Comparison of ENCODE assay signal across 32 cellular contexts in the genomic region with DNA sequence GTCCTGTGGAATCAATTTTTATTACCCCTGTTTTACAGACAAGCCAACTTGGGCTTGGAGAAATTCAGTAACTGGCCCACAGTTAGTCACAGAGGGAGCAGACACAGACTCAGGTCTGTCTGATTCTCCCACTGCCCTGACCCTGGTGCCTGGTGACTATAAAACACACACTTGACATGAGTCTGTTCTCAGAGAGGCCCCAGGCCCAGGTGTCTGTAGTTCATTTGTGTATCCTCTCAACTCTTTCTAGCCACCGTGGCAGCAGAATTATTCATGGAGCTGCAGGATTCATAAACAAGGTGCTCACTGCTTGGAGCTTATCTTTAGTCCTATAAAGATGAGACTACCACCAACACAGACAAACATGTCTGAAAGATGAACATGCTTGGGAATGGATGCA.
DNase-seq lines count a peak whose midpoint lies in the region; ATAC-seq, FAIRE-seq and TF ChIP-seq lines count a peak whose summit lies in the region.
"Had no signal": no experiment of that assay in that cellular context is flagged by ENCODE, and none has a peak within 500 bp of the region (broad histone marks: within the 10 kb centered on the region; RNA-seq: fewer than 3 reads in every experiment).

No MANE protein-coding gene starts in this region.

- H3F3A ChIP-seq in SK-N-SH (replicated peaks; ENCODE audit: insufficient read depth) = no peaks in the 10 kb centered on the region
- no peaks in the 10 kb centered on the region; the same call in 1 of the 2 replicates for H3F3A ChIP-seq in OCI-LY1 (ENCODE audit: insufficient read depth, low read length)

- H3K79me2 ChIP-seq in SK-N-SH (ENCODE audit: insufficient read depth) = no peaks in the 10 kb centered on the region
- H3K79me2 ChIP-seq in OCI-LY1 (ENCODE audit: insufficient read depth, low read length) = no peaks in the 10 kb centered on the region
- no peaks in the 10 kb centered on the region for H3K79me2 ChIP-seq in hepatocyte
- H3K79me2 ChIP-seq in mammary epithelial cell (ENCODE audit: insufficient read depth, low read length) = no peaks in the 10 kb centered on the region

- H3K9ac ChIP-seq in SK-N-SH (no peak overlapping the region), OCI-LY1 (ENCODE audit: low read length) (no peak overlapping the region), mammary epithelial cell (ENCODE audit: insufficient read depth, low read length) (no peak overlapping the region)

- no peak for TF ChIP-seq CTCF in SK-N-SH (IDR thresholded peaks at IDR 0.05)
- TF ChIP-seq CTCF in OCI-LY1 (IDR thresholded peaks at IDR 0.05; ENCODE audit: low read length) = no peak
- TF ChIP-seq CTCF in hepatocyte (IDR thresholded peaks at IDR 0.05; ENCODE audit: poor library complexity) = no peak
- TF ChIP-seq CTCF in sigmoid colon (IDR thresholded peaks at IDR 0.05) = no peak
- no peak for TF ChIP-seq CTCF in mammary epithelial cell (conservative IDR thresholded peaks at IDR 0.05 in 1 of 2, IDR thresholded peaks at IDR 0.05 in 1 of 2; ENCODE audit: extremely low read depth in 1 of 2, insufficient read depth in 1 of 2, low read depth in 1 of 2, low read length in 2 of 2)

- 43% methylated on average over 1 of the region's 1 CpG for WGBS in SK-N-SH (ENCODE audit: low lambda C conversion rate)
- WGBS in hepatocyte (ENCODE audit: low lambda C conversion rate, missing lambda C conversion rate) = 52% methylated on average over 1 of the region's 1 CpG
- WGBS in sigmoid colon, 2 donors = 65 to 69% methylated on average over 1 of the region's 1 CpG
- 78% methylated on average over 1 of the region's 1 CpG for WGBS in mammary epithelial cell (ENCODE audit: low coverage, missing lambda C conversion rate)

- H2AFZ ChIP-seq in SK-N-SH (ENCODE audit: low read depth) = no peak overlapping the region
- H2AFZ ChIP-seq in OCI-LY1 (ENCODE audit: low read length) = no peak overlapping the region
- no peak overlapping the region for H2AFZ ChIP-seq in hepatocyte
- no peak overlapping the region for H2AFZ ChIP-seq in mammary epithelial cell (ENCODE audit: low read depth, low read length)

- H3K27me3 ChIP-seq in SK-N-SH (ENCODE audit: insufficient read depth) (no peaks in the 10 kb centered on the region), OCI-LY1 (ENCODE audit: insufficient read depth, low read length) (no peaks in the 10 kb centered on the region), hepatocyte (no peaks in the 10 kb centered on the region), sigmoid colon (no peaks in the 10 kb centered on the region), mammary epithelial cell (ENCODE audit: insufficient read depth, low read length) (no peaks in the 10 kb centered on the region)
- H3K27me3 ChIP-seq: ascending aorta, pancreas, right lobe of liver, testis, uterus had no signal

- TF ChIP-seq EP300 in SK-N-SH (IDR thresholded peaks at IDR 0.05; ENCODE audit: borderline replicate concordance in 1 of 2, low read depth in 1 of 2, low read length in 1 of 2) (peak in 1 of 2 experiments; percentile 43; a peak in 1 of 4 replicates), sigmoid colon (IDR thresholded peaks at IDR 0.05) (no peak)

- FAIRE-seq in GM19239 (lab: Jason Lieb, UNC) = no peak
- FAIRE-seq: A549, G401.6, pancreas had no signal

- intact Hi-C loops in sigmoid colon (cut with DNase I) = no loop called here
- intact Hi-C loops in mammary epithelial cell (cut with micrococcal nuclease) = no loop called here

- H3K4me3 ChIP-seq in SK-N-SH (ENCODE audit: low read depth in 2 of 2, low read length in 1 of 2) (no peak overlapping the region), OCI-LY1 (ENCODE audit: low read depth, low read length, poor library complexity, severe bottlenecking) (no peak overlapping the region), hepatocyte (no peak overlapping the region), sigmoid colon (no peak overlapping the region), mammary epithelial cell (replicated peaks in 1 of 3; ENCODE audit: insufficient read depth in 1 of 3, low read depth in 2 of 3, low read length in 3 of 3) (no peak overlapping the region)
- H3K4me3 ChIP-seq: A549, ascending aorta, pancreas, testis, uterus had no signal

- POLR2A ChIA-PET in SK-N-SH (lab: Yijun Ruan, JAX) = no interaction called here

- in situ Hi-C loops in mammary epithelial cell (cut with MboI; ENCODE audit: low sequenced_read_pairs in 2 of 2) = no loop called here

- H4K20me1 ChIP-seq in SK-N-SH (ENCODE audit: insufficient read depth) = no peaks in the 10 kb centered on the region
- no peaks in the 10 kb centered on the region for H4K20me1 ChIP-seq in OCI-LY1 (ENCODE audit: insufficient read depth, low read length)
- H4K20me1 ChIP-seq in hepatocyte (ENCODE audit: insufficient read depth, poor library complexity, severe bottlenecking) = no peaks in the 10 kb centered on the region
- no peaks in the 10 kb centered on the region for H4K20me1 ChIP-seq in mammary epithelial cell (ENCODE audit: insufficient read depth, low read length)

- no peak overlapping the region for H3K4me2 ChIP-seq in SK-N-SH
- no peak overlapping the region for H3K4me2 ChIP-seq in OCI-LY1 (ENCODE audit: low read length)
- no peak overlapping the region for H3K4me2 ChIP-seq in hepatocyte
- H3K4me2 ChIP-seq in mammary epithelial cell (ENCODE audit: insufficient read depth, low read depth, low read length) = no peak overlapping the region
- H3K4me2 ChIP-seq: A549 had no signal

- H3K4me1 ChIP-seq in SK-N-SH (ENCODE audit: control insufficient read depth in 1 of 2, insufficient read depth in 2 of 2, low read depth in 1 of 2, low read length in 1 of 2) (peaks cover 7 to 84% of the 10 kb centered on the region in 2 experiments; a peak in 2 of 4 replicates), OCI-LY1 (ENCODE audit: insufficient read depth, low read length, severe bottlenecking) (peaks cover 67% of the 10 kb centered on the region), hepatocyte (ENCODE audit: insufficient read depth) (peaks cover 70% of the 10 kb centered on the region), sigmoid colon (peaks cover 0 to 67% (median 54%) of the 10 kb centered on the region in 4 donors), mammary epithelial cell (ENCODE audit: insufficient read depth, low read length) (no peaks in the 10 kb centered on the region)
- H3K4me1 ChIP-seq: A549 had no signal

- no peak for TF ChIP-seq RAD21 in SK-N-SH (IDR thresholded peaks at IDR 0.05; ENCODE audit: low read length)

- CTCF ChIA-PET in SK-N-SH (lab: Yijun Ruan, JAX) (interaction anchor here (1.2 to 2.7 kb wide), 7 partner anchors 9 to 126 kb away, joined by 3 to 11 read pairs (median 5); a partner anchor contains a TSS), mammary epithelial cell (lab: Charles Lee; ENCODE audit: low non-redundant PET) (no interaction called here)

- ATAC-seq in SK-N-SH treated with all-trans-retinoic acid at 6 μM for 48 hours = no peak
- ATAC-seq in HG03442 (IDR thresholded peaks at IDR 0.05; ENCODE audit: unreplicated experiment) = no peak
- ATAC-seq: A549; natural killer cell treated with Interleukin-12 subunit alpha and Interleukin-12 subunit beta and Interleukin-15 and Interleukin-18, amount 100 ng/mL, for 72 hours; stimulated activated memory B cell treated with anti-CD40 and anti-IgM and Interleukin-4, amounts not matched to agents 10 μg/mL and 1 μg/mL and 100 μg/mL, for 72 hours had no signal

- H3K36me3 ChIP-seq in SK-N-SH (replicated peaks in 1 of 2; ENCODE audit: control insufficient read depth in 1 of 2, insufficient read depth in 2 of 2, low read length in 1 of 2) (no peaks in the 10 kb centered on the region), OCI-LY1 (ENCODE audit: insufficient read depth, low read length) (no peaks in the 10 kb centered on the region), hepatocyte (replicated peaks; ENCODE audit: insufficient read depth, low read depth) (no peaks in the 10 kb centered on the region), sigmoid colon (no peaks in the 10 kb centered on the region), mammary epithelial cell (ENCODE audit: insufficient read depth, low read length) (no peaks in the 10 kb centered on the region)
- H3K36me3 ChIP-seq: ascending aorta, pancreas, right lobe of liver, uterus, WERI-Rb-1 had no signal

- no peak for TF ChIP-seq POLR2A in sigmoid colon (IDR thresholded peaks at IDR 0.05)

- BruUV-seq in mammary epithelial cell (replicated peaks; lab: Mats Ljungman, UMichigan) = no TSS peak

- dilution Hi-C loops in mammary epithelial cell (cut with HindIII; ENCODE audit: low sequenced_read_pairs) = no loop called here

- H3K9me2 ChIP-seq in SK-N-SH (no peaks in the 10 kb centered on the region), OCI-LY1 (ENCODE audit: low read depth, low read length) (no peaks in the 10 kb centered on the region), hepatocyte (replicated peaks; ENCODE audit: insufficient read depth) (no peaks in the 10 kb centered on the region)

- no peaks in the 10 kb centered on the region for H3K9me3 ChIP-seq in SK-N-SH
- no peaks in the 10 kb centered on the region for H3K9me3 ChIP-seq in OCI-LY1 (ENCODE audit: low read length)
- H3K9me3 ChIP-seq in hepatocyte (ENCODE audit: low read depth) = no peaks in the 10 kb centered on the region
- no peaks in the 10 kb centered on the region for H3K9me3 ChIP-seq in sigmoid colon
- no peaks in the 10 kb centered on the region for H3K9me3 ChIP-seq in mammary epithelial cell (replicated peaks; ENCODE audit: insufficient read depth, low read length)
- H3K9me3 ChIP-seq: A549, ascending aorta, pancreas, right lobe of liver, testis, uterus had no signal

- H3K27ac ChIP-seq in SK-N-SH (ENCODE audit: low read depth in 2 of 2, low read length in 1 of 2) (peak overlapping the region in 1 of 2 experiments; percentile 99; a peak in 2 of 4 replicates), OCI-LY1 (ENCODE audit: low read depth, low read length, poor library complexity, severe bottlenecking) (peak overlapping the region; percentile 86), hepatocyte (peak overlapping the region; percentile 22), sigmoid colon (peak overlapping the region; percentile 66 to 77 (median 72)), mammary epithelial cell (ENCODE audit: insufficient read depth, low read depth, low read length) (no peak overlapping the region)
- H3K27ac ChIP-seq: A549, ascending aorta, testis, uterus, WERI-Rb-1 had no signal

- no peak for DNase-seq in SK-N-SH
- no peak for DNase-seq in hepatocyte (ENCODE audit: low spot score)
- DNase-seq in sigmoid colon = no peak
- DNase-seq in mammary epithelial cell = no peak
- DNase-seq in GM19239 (ENCODE audit: insufficient read length, low spot score) = no peak
- DNase-seq: activated CD4-positive, alpha-beta T cell treated with anti-CD3 and anti-CD28 coated beads for 48 hours; activated CD8-positive, alpha-beta memory T cell treated with anti-CD3 and anti-CD28 coated beads for 24 hours; activated gamma-delta T cell; activated naive CD8-positive, alpha-beta T cell treated with anti-CD3 and anti-CD28 coated beads, Interleukin-2, amount 10 ng/mL, durations not matched to agents 7 days and 5 days; CD8-positive, alpha-beta memory T cell; central memory CD4-positive, alpha-beta T cell; DMS 273 treated with DMSO at 0.1 percent for 48 hours; H9; NCI-H1092 treated with DMSO at 0.1 percent for 48 hours; NCI-H2029; NCI-H226; NCI-H748 treated with DMSO at 0.1 percent for 48 hours; pancreas; right lobe of liver; stimulated activated CD4-positive, alpha-beta T cell treated with anti-CD3 and anti-CD28 coated beads, Interleukin-4, amount 100 ng/mL, for 24 hours; T-helper 9 cell; testis; uterus; WERI-Rb-1 had no signal
